Comparison of ENCODE assay signal across 16 cellular contexts in genomic region chr2:88967844-88968243, GRCh38.
DNase-seq lines count a peak whose midpoint lies in the region; ATAC-seq, FAIRE-seq and TF ChIP-seq lines count a peak whose summit lies in the region.
"Had no signal": no experiment of that assay in that cellular context is flagged by ENCODE, and none has a peak within 500 bp of the region (broad histone marks: within the 10 kb centered on the region; RNA-seq: fewer than 3 reads in every experiment).

No MANE protein-coding gene starts in this region.

- no peak overlapping the region for H3K9ac ChIP-seq in HepG2 (ENCODE audit: insufficient read depth, low read depth, low read length)
- no peak overlapping the region for H3K9ac ChIP-seq in OCI-LY1 (ENCODE audit: low read length)
- H3K9ac ChIP-seq: BLaER1 had no signal

- H3K4me3 ChIP-seq in HepG2 (replicated peaks in 1 of 3; ENCODE audit: insufficient read depth in 1 of 3, low read depth in 2 of 3, low read length in 3 of 3) (no peak overlapping the region), right lobe of liver (no peak overlapping the region), OCI-LY1 (ENCODE audit: low read depth, low read length, poor library complexity, severe bottlenecking) (no peak overlapping the region), ascending aorta (no peak overlapping the region)
- H3K4me3 ChIP-seq: BLaER1, sigmoid colon had no signal

- CTCF ChIA-PET in HepG2 (lab: Yijun Ruan, JAX; ENCODE audit: low intra/inter-chr PET ratio, low total read pairs) = no interaction called here

- H3K36me3 ChIP-seq in HepG2 (replicated peaks in 1 of 2; ENCODE audit: control insufficient read depth in 1 of 2, insufficient read depth in 2 of 2, low read length in 2 of 2) (no peaks in the 10 kb centered on the region), right lobe of liver (no peaks in the 10 kb centered on the region), OCI-LY1 (ENCODE audit: insufficient read depth, low read length) (no peaks in the 10 kb centered on the region), ascending aorta (no peaks in the 10 kb centered on the region)
- H3K36me3 ChIP-seq: BLaER1, sigmoid colon had no signal

- H3K27me3 ChIP-seq in HepG2 (ENCODE audit: control insufficient read depth in 1 of 2, insufficient read depth in 2 of 2, low read length in 2 of 2) (0 out of 5 replicates have a peak, but pooled peaks cover 0 to 3% of the 10 kb centered on the region in 2 experiments), right lobe of liver (no peaks in the 10 kb centered on the region), OCI-LY1 (ENCODE audit: insufficient read depth, low read length) (no peaks in the 10 kb centered on the region), ascending aorta (no peaks in the 10 kb centered on the region)
- H3K27me3 ChIP-seq: BLaER1, sigmoid colon had no signal

- TF ChIP-seq CTCF in HepG2 (CRISPR knock-in tag; IDR thresholded peaks at IDR 0.05) (peak; percentile 44), right lobe of liver (IDR thresholded peaks at IDR 0.05) (no peak), OCI-LY1 (IDR thresholded peaks at IDR 0.05; ENCODE audit: low read length) (peak; percentile 51), ascending aorta (IDR thresholded peaks at IDR 0.05) (no peak)

- peak; percentile 30 for FAIRE-seq in HepG2 (lab: Jason Lieb, UNC)

- in situ Hi-C loops in HepG2 (cut with HindIII; ENCODE audit: extremely low pct_ligation_motif_present, low pct_unique_long_range_greater_than_20kb) = no loop called here
- in situ Hi-C loops in G401 (cut with HindIII; ENCODE audit: low sequenced_read_pairs) = no loop called here

- no peak for TF ChIP-seq RAD21 in HepG2 (CRISPR knock-in tag; IDR thresholded peaks at IDR 0.05)

- POLR2A ChIA-PET in HepG2 (lab: Yijun Ruan, JAX) = no interaction called here

- H2AFZ ChIP-seq in HepG2 (ENCODE audit: low read length) (no peak overlapping the region), OCI-LY1 (ENCODE audit: low read length) (no peak overlapping the region)

- ATAC-seq in HepG2 (peak; percentile 83), right lobe of liver (no peak), GM21367 (IDR thresholded peaks at IDR 0.05; ENCODE audit: unreplicated experiment) (no peak), HG03039 (IDR thresholded peaks at IDR 0.05; ENCODE audit: unreplicated experiment) (no peak)
- ATAC-seq: left colon; natural killer cell treated with Interleukin-12 subunit alpha and Interleukin-12 subunit beta and Interleukin-15 and Interleukin-18, amount 100 ng/mL, for 72 hours had no signal

- H3K9me3 ChIP-seq in HepG2 (ENCODE audit: low read length) = no peaks in the 10 kb centered on the region
- no peaks in the 10 kb centered on the region for H3K9me3 ChIP-seq in right lobe of liver
- H3K9me3 ChIP-seq in OCI-LY1 (ENCODE audit: low read length) = no peaks in the 10 kb centered on the region
- H3K9me3 ChIP-seq in ascending aorta = no peaks in the 10 kb centered on the region
- H3K9me3 ChIP-seq: sigmoid colon had no signal

- intact Hi-C loops in HepG2 (cut with micrococcal nuclease; ENCODE audit: unreplicated experiment) = loop anchor here (5.0 kb wide), 1 partner anchor 66 kb away; no protein-coding TSS in a partner anchor
- intact Hi-C loops in right lobe of liver (cut with DNase I) = no loop called here
- intact Hi-C loops in ascending aorta (cut with DNase I) = no loop called here

- no peaks in the 10 kb centered on the region for H3K9me2 ChIP-seq in OCI-LY1 (ENCODE audit: low read depth, low read length)

- DNase-seq in HepG2 (ENCODE audit: low spot score) (peak; percentile 15), right lobe of liver (no peak), cerebellar cortex (ENCODE audit: low spot score) (peak; percentile 5), G401 (ENCODE audit: low spot score) (no peak), ascending aorta (ENCODE audit: low spot score in 2 of 2) (no peak)
- DNase-seq: activated CD4-positive, alpha-beta T cell treated with anti-CD3 and anti-CD28 coated beads, Interleukin-2, amount 10 ng/mL, durations not matched to agents 24 days and 14 days; left colon; NCI-H69; sigmoid colon; stimulated activated naive CD4-positive, alpha-beta T cell treated with Interleukin-2 at 50 U/mL for 16 hours; SW 1271 had no signal

- TF ChIP-seq EP300 in HepG2 (IDR thresholded peaks at IDR 0.05; ENCODE audit: low read depth in 2 of 2, low read length in 2 of 2) (no peak), HepG2 (CRISPR knock-in tag; IDR thresholded peaks at IDR 0.05; ENCODE audit: borderline replicate concordance) (no peak)

- H3K4me2 ChIP-seq in HepG2 (ENCODE audit: low read depth, low read length) = no peak overlapping the region
- no peak overlapping the region for H3K4me2 ChIP-seq in OCI-LY1 (ENCODE audit: low read length)
- H3K4me2 ChIP-seq: BLaER1 had no signal

- no peak for TF ChIP-seq POLR2A in HepG2 (IDR thresholded peaks at IDR 0.05; ENCODE audit: insufficient read depth in 1 of 2, low read depth in 2 of 2, low read length in 2 of 2)
- TF ChIP-seq POLR2A in right lobe of liver (IDR thresholded peaks at IDR 0.05) = no peak

- no peaks in the 10 kb centered on the region for H4K20me1 ChIP-seq in HepG2 (ENCODE audit: insufficient read depth, low read length)
- H4K20me1 ChIP-seq in OCI-LY1 (ENCODE audit: insufficient read depth, low read length) = no peaks in the 10 kb centered on the region
- H4K20me1 ChIP-seq: BLaER1 had no signal

- WGBS in HepG2 (ENCODE audit: low lambda C conversion rate) = 4% methylated on average over 3 of the region's 3 CpGs
- WGBS in right lobe of liver (ENCODE audit: insufficient coverage, low coverage, low lambda C conversion rate, missing lambda C conversion rate) = 75% methylated on average over 1 of the region's 3 CpGs

- H3K4me1 ChIP-seq in HepG2 (ENCODE audit: insufficient read depth, low read length) (no peaks in the 10 kb centered on the region), right lobe of liver (no peaks in the 10 kb centered on the region), OCI-LY1 (ENCODE audit: insufficient read depth, low read length, severe bottlenecking) (peaks cover 10% of the 10 kb centered on the region), ascending aorta (no peaks in the 10 kb centered on the region)
- H3K4me1 ChIP-seq: sigmoid colon had no signal

- no peaks in the 10 kb centered on the region for H3F3A ChIP-seq in OCI-LY1 (ENCODE audit: insufficient read depth, low read length)

- H3K27ac ChIP-seq in HepG2 (ENCODE audit: extremely low read length, insufficient read depth, low read length) (no peak overlapping the region), right lobe of liver (no peak overlapping the region), OCI-LY1 (ENCODE audit: low read depth, low read length, poor library complexity, severe bottlenecking) (no peak overlapping the region), ascending aorta (no peak overlapping the region)
- H3K27ac ChIP-seq: BLaER1, sigmoid colon had no signal

- no TSS peak for BruUV-seq in HepG2 (replicated peaks; lab: Mats Ljungman, UMichigan)

- H3K79me2 ChIP-seq in HepG2 (ENCODE audit: insufficient read depth, low read length) (no peaks in the 10 kb centered on the region), OCI-LY1 (ENCODE audit: insufficient read depth, low read length) (no peaks in the 10 kb centered on the region)

TF ChIP-seq in HepG2, 621 proteins besides CTCF, POLR2A, EP300 and RAD21:
- TF ChIP-seq ZNF256 (CRISPR knock-in tag; conservative IDR thresholded peaks at IDR 0.05) (no peak), SRY (CRISPR knock-in tag; IDR thresholded peaks at IDR 0.05) (no peak), GATAD1 (CRISPR knock-in tag; IDR thresholded peaks at IDR 0.05) (no peak), ZNF574 (CRISPR knock-in tag; IDR thresholded peaks at IDR 0.05) (no peak), GABPA (IDR thresholded peaks at IDR 0.05; ENCODE audit: low read depth, low read length) (no peak), GABPA (CRISPR knock-in tag; IDR thresholded peaks at IDR 0.05; ENCODE audit: low read depth) (no peak), RBFOX2 (IDR thresholded peaks at IDR 0.05; ENCODE audit: low read depth, low read length) (no peak), ARNTL (CRISPR knock-in tag; IDR thresholded peaks at IDR 0.05) (no peak), TBP (CRISPR knock-in tag; IDR thresholded peaks at IDR 0.05) (no peak), MIER2 (CRISPR knock-in tag; IDR thresholded peaks at IDR 0.05) (no peak)
TF ChIP-seq in HepG2: peak in this region for 0.

Comparison
In these comparisons a context has a peak if more than half of its experiments do, and no peak if none do; other contexts are left out.
1. DNase-seq: peak in HepG2 (single experiment) and cerebellar cortex (single experiment); none in right lobe of liver (0 of 3), G401 (single experiment) and ascending aorta (0 of 2).
2. CTCF ChIP-seq: peak in HepG2 (single experiment) and OCI-LY1 (single experiment); none in right lobe of liver (0 of 4) and ascending aorta (0 of 3).